In the genomic region with DNA sequence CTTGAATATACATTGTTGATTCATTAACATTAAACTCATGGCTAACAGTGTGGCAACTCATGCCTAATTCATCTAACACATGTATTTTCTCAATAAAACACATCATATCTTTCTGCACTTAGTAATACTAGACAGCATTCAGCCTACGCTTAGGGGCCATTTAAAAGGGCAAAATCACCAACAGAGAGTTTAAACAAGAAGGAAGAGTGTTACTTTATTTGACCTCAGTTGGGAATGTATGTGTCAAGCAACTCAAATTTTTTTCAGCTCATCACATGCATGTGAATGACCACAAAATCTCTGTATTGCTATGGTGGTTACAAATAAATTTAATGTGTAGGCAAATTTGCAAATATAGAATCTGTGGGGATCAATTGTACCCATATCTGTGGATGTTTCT, we compare ENCODE assay signal across 31 cellular contexts.
"Had no signal": no experiment of that assay in that cellular context is flagged by ENCODE, and none has a peak within 500 bp of the region (broad histone marks: within the 10 kb centered on the region; RNA-seq: fewer than 3 reads in every experiment).

No MANE protein-coding gene starts in this region.

- H3K4me3 ChIP-seq: ascending aorta, colonic mucosa, gastrocnemius medialis, heart left ventricle had no signal

- H3K4me3 Mint-ChIP-seq: activated CD4-positive, alpha-beta memory T cell treated with anti-CD3 and anti-CD28 coated beads for 36 hours; activated CD4-positive, alpha-beta T cell treated with anti-CD3 and anti-CD28 coated beads for 36 hours; activated CD4-positive, alpha-beta T cell treated with anti-CD3 and anti-CD28 coated beads, Interleukin-2, amount 10 ng/mL, durations not matched to agents 24 days and 14 days; activated CD8-positive, alpha-beta memory T cell treated with anti-CD3 and anti-CD28 coated beads, Interleukin-2, amount 10 ng/mL, durations not matched to agents 7 days and 5 days; activated CD8-positive, alpha-beta T cell treated with anti-CD3 and anti-CD28 coated beads, Interleukin-2, amount 10 ng/mL, durations not matched to agents 7 days and 5 days; activated naive CD4-positive, alpha-beta T cell treated with anti-CD3 and anti-CD28 coated beads for 36 hours; activated naive CD4-positive, alpha-beta T cell treated with anti-CD3 and anti-CD28 coated beads, Interleukin-2, amount 50 U/mL, for 24 hours; activated naive CD8-positive, alpha-beta T cell treated with anti-CD3 and anti-CD28 coated beads for 36 hours; activated naive CD8-positive, alpha-beta T cell treated with anti-CD3 and anti-CD28 coated beads, Interleukin-2, amount 50 U/mL, for 24 hours; activated T-helper 1 cell treated with anti-CD3 and anti-CD28 coated beads, Interleukin-12 subunit alpha, Interleukin-12 subunit beta, Interleukin-2, Interleukin-4 antibody, amounts not matched to agents 30 ng/mL and 10 ng/mL and 1 ng/mL, durations not matched to agents 14 hours and 24 hours and 36 hours; endodermal cell; T-helper 17 cell; T-helper 2 cell treated with Interferon-gamma antibody and Interleukin-4, amounts not matched to agents 5 μg/mL and 100 μg/mL, for 36 hours had no signal

- H3K9me3 ChIP-seq: ascending aorta, colonic mucosa, gastrocnemius medialis had no signal

- ATAC-seq: activated CD4-positive, alpha-beta T cell treated with anti-CD3 and anti-CD28 coated beads for 36 hours; activated CD8-positive, alpha-beta memory T cell treated with anti-CD3 and anti-CD28 coated beads, Interleukin-2, amount 10 ng/mL, durations not matched to agents 7 days and 5 days; activated CD8-positive, alpha-beta T cell treated with anti-CD3 and anti-CD28 coated beads, Interleukin-2, amount 10 ng/mL, durations not matched to agents 7 days and 5 days; activated naive CD8-positive, alpha-beta T cell treated with anti-CD3 and anti-CD28 coated beads, Interleukin-2, amount 50 U/mL, for 24 hours; esophagus mucosa; gastrocnemius medialis; heart left ventricle; T-helper 17 cell had no signal

- H3K27me3 ChIP-seq: ascending aorta, colonic mucosa, gastrocnemius medialis, heart left ventricle had no signal

- DNase-seq: activated CD4-positive, alpha-beta memory T cell treated with anti-CD3 and anti-CD28 coated beads for 36 hours; activated CD4-positive, alpha-beta T cell treated with anti-CD3 and anti-CD28 coated beads for 36 hours; activated CD4-positive, alpha-beta T cell treated with anti-CD3 and anti-CD28 coated beads, Interleukin-2, amount 10 ng/mL, durations not matched to agents 24 days and 14 days; activated CD4-positive, CD25-positive, alpha-beta regulatory T cell; activated CD4-positive, CD25-positive, alpha-beta regulatory T cell treated with anti-CD3 and anti-CD28 coated beads, Interleukin-2, amount 50 U/mL, for 72 hours; activated CD8-positive, alpha-beta memory T cell treated with anti-CD3 and anti-CD28 coated beads, Interleukin-2, amount 10 ng/mL, durations not matched to agents 7 days and 5 days; activated CD8-positive, alpha-beta memory T cell treated with anti-CD3 and anti-CD28 coated beads, Interleukin-2, amount 50 U/mL, for 4 hours; activated CD8-positive, alpha-beta T cell treated with anti-CD3 and anti-CD28 coated beads, Interleukin-2, amount 10 ng/mL, durations not matched to agents 7 days and 5 days; activated effector memory CD4-positive, alpha-beta T cell treated with anti-CD3 and anti-CD28 coated beads, Interleukin-2, amount 50 U/mL, for 16 hours; activated naive CD4-positive, alpha-beta T cell treated with anti-CD3 and anti-CD28 coated beads for 36 hours; activated naive CD8-positive, alpha-beta T cell treated with anti-CD3 and anti-CD28 coated beads for 36 hours; activated naive CD8-positive, alpha-beta T cell treated with anti-CD3 and anti-CD28 coated beads, Interleukin-2, amount 50 U/mL, for 24 hours; activated T-cell treated with anti-CD3 and anti-CD28 coated beads, Interleukin-2, amount 50 U/mL, for 1 hour; activated T-cell treated with anti-CD3 and anti-CD28 coated beads, Interleukin-2, amount 50 U/mL, for 48 hours; caudate nucleus; colonic mucosa; effector memory CD4-positive, alpha-beta T cell; endodermal cell; foreskin fibroblast; gastrocnemius medialis; glutamatergic neuron; heart left ventricle; T-helper 1 cell; T-helper 17 cell; T1000 had no signal

- H3K27me3 Mint-ChIP-seq: activated CD4-positive, alpha-beta memory T cell treated with anti-CD3 and anti-CD28 coated beads for 36 hours; activated CD4-positive, alpha-beta T cell treated with anti-CD3 and anti-CD28 coated beads for 36 hours had no signal

- H3K9me3 Mint-ChIP-seq: activated CD4-positive, alpha-beta memory T cell treated with anti-CD3 and anti-CD28 coated beads for 36 hours; activated CD4-positive, alpha-beta T cell treated with anti-CD3 and anti-CD28 coated beads, Interleukin-2, amount 10 ng/mL, durations not matched to agents 24 days and 14 days; activated naive CD4-positive, alpha-beta T cell treated with anti-CD3 and anti-CD28 coated beads, Interleukin-2, amount 50 U/mL, for 24 hours; activated naive CD8-positive, alpha-beta T cell treated with anti-CD3 and anti-CD28 coated beads, Interleukin-2, amount 50 U/mL, for 24 hours; activated T-helper 1 cell treated with anti-CD3 and anti-CD28 coated beads, Interleukin-12 subunit alpha, Interleukin-12 subunit beta, Interleukin-2, Interleukin-4 antibody, amounts not matched to agents 30 ng/mL and 10 ng/mL and 1 ng/mL, durations not matched to agents 14 hours and 24 hours and 36 hours; activated T-helper 2 cell treated with anti-CD3 and anti-CD28 coated beads, Interferon-gamma antibody, Interleukin-2, Interleukin-4, amounts not matched to agents 10 μg/mL and 5 μg/mL and 100 μg/mL, durations not matched to agents 14 hours and 24 hours and 36 hours; endodermal cell; T-helper 2 cell treated with Interferon-gamma antibody and Interleukin-4, amounts not matched to agents 5 μg/mL and 100 μg/mL, for 36 hours had no signal

- H3K4me1 ChIP-seq: ascending aorta, colonic mucosa, gastrocnemius medialis had no signal

- H3K27ac ChIP-seq: ascending aorta, colonic mucosa, gastrocnemius medialis, heart left ventricle had no signal

- H3K4me1 Mint-ChIP-seq: activated CD4-positive, alpha-beta T cell treated with anti-CD3 and anti-CD28 coated beads for 36 hours; activated CD4-positive, alpha-beta T cell treated with anti-CD3 and anti-CD28 coated beads, Interleukin-2, amount 10 ng/mL, durations not matched to agents 24 days and 14 days; activated CD8-positive, alpha-beta memory T cell treated with anti-CD3 and anti-CD28 coated beads, Interleukin-2, amount 10 ng/mL, durations not matched to agents 7 days and 5 days; activated naive CD4-positive, alpha-beta T cell treated with anti-CD3 and anti-CD28 coated beads, Interleukin-2, amount 50 U/mL, for 24 hours; activated naive CD8-positive, alpha-beta T cell treated with anti-CD3 and anti-CD28 coated beads for 36 hours; activated naive CD8-positive, alpha-beta T cell treated with anti-CD3 and anti-CD28 coated beads, Interleukin-2, amount 50 U/mL, for 24 hours; T-helper 17 cell had no signal

- H3K36me3 ChIP-seq: ascending aorta, colonic mucosa, gastrocnemius medialis, heart left ventricle had no signal

- H3K27ac Mint-ChIP-seq: activated CD4-positive, alpha-beta memory T cell treated with anti-CD3 and anti-CD28 coated beads for 36 hours; activated CD4-positive, alpha-beta T cell treated with anti-CD3 and anti-CD28 coated beads for 36 hours; activated CD4-positive, alpha-beta T cell treated with anti-CD3 and anti-CD28 coated beads, Interleukin-2, amount 10 ng/mL, durations not matched to agents 24 days and 14 days; activated CD8-positive, alpha-beta memory T cell treated with anti-CD3 and anti-CD28 coated beads, Interleukin-2, amount 10 ng/mL, durations not matched to agents 7 days and 5 days; activated CD8-positive, alpha-beta T cell treated with anti-CD3 and anti-CD28 coated beads, Interleukin-2, amount 10 ng/mL, durations not matched to agents 7 days and 5 days; activated naive CD4-positive, alpha-beta T cell treated with anti-CD3 and anti-CD28 coated beads for 36 hours; activated naive CD4-positive, alpha-beta T cell treated with anti-CD3 and anti-CD28 coated beads, Interleukin-2, amount 50 U/mL, for 24 hours; activated naive CD8-positive, alpha-beta T cell treated with anti-CD3 and anti-CD28 coated beads for 36 hours; activated naive CD8-positive, alpha-beta T cell treated with anti-CD3 and anti-CD28 coated beads, Interleukin-2, amount 50 U/mL, for 24 hours; activated T-helper 1 cell treated with anti-CD3 and anti-CD28 coated beads, Interleukin-12 subunit alpha, Interleukin-12 subunit beta, Interleukin-2, Interleukin-4 antibody, amounts not matched to agents 30 ng/mL and 10 ng/mL and 1 ng/mL, durations not matched to agents 14 hours and 24 hours and 36 hours; activated T-helper 2 cell treated with anti-CD3 and anti-CD28 coated beads, Interferon-gamma antibody, Interleukin-2, Interleukin-4, amounts not matched to agents 10 μg/mL and 5 μg/mL and 100 μg/mL, durations not matched to agents 14 hours and 24 hours and 36 hours; endodermal cell; T-helper 17 cell; T-helper 2 cell treated with Interferon-gamma antibody and Interleukin-4, amounts not matched to agents 5 μg/mL and 100 μg/mL, for 36 hours had no signal

- H3K36me3 Mint-ChIP-seq: activated CD4-positive, alpha-beta memory T cell treated with anti-CD3 and anti-CD28 coated beads for 36 hours; activated CD8-positive, alpha-beta memory T cell treated with anti-CD3 and anti-CD28 coated beads, Interleukin-2, amount 10 ng/mL, durations not matched to agents 7 days and 5 days; activated naive CD4-positive, alpha-beta T cell treated with anti-CD3 and anti-CD28 coated beads, Interleukin-2, amount 50 U/mL, for 24 hours; activated naive CD8-positive, alpha-beta T cell treated with anti-CD3 and anti-CD28 coated beads for 36 hours had no signal
